ENCODE assay signal across 36 cellular contexts in genomic region chr6:116420341-116420740, GRCh38.
"Had no signal": no experiment of that assay in that cellular context is flagged by ENCODE, and none has a peak within 500 bp of the region (broad histone marks: within the 10 kb centered on the region; RNA-seq: fewer than 3 reads in every experiment).

No MANE protein-coding gene starts in this region.

- H3K36me3 ChIP-seq: MG63 had no signal

- H3K27me3 ChIP-seq: MG63 had no signal

- H3K4me3 ChIP-seq: MG63 had no signal

- DNase-seq: Karpas-422, Kasumi-1, MG63, MM.1S, MV-4-11, NCI-H1048, NCI-H1092, NCI-H1092 treated with DMSO at 0.1 percent for 48 hours, NCI-H1105, NCI-H1105 treated with DMSO at 0.1 percent for 48 hours, NCI-H1417, NCI-H1417 treated with DMSO at 0.1 percent for 48 hours, NCI-H1436, NCI-H1436 treated with DMSO at 0.1 percent for 48 hours, NCI-H146, NCI-H1694, NCI-H1694 treated with DMSO at 0.1 percent for 48 hours, NCI-H187, NCI-H187 treated with DMSO at 0.1 percent for 48 hours, NCI-H1930, NCI-H2029, NCI-H2029 treated with DMSO at 0.1 percent for 48 hours, NCI-H2081, NCI-H2081 treated with DMSO at 0.1 percent for 48 hours, NCI-H2107, NCI-H2171, NCI-H2171 treated with DMSO at 0.1 percent for 48 hours, NCI-H2227 treated with DMSO at 0.1 percent for 48 hours, NCI-H226, NCI-H345, NCI-H446, NCI-H446 treated with DMSO at 0.1 percent for 48 hours, NCI-H510A, NCI-H510A treated with DMSO at 0.1 percent for 48 hours, NCI-H524, NCI-H524 treated with DMSO at 0.1 percent for 48 hours had no signal
